ENCODE assay signal across 26 cellular contexts in the genomic region with DNA sequence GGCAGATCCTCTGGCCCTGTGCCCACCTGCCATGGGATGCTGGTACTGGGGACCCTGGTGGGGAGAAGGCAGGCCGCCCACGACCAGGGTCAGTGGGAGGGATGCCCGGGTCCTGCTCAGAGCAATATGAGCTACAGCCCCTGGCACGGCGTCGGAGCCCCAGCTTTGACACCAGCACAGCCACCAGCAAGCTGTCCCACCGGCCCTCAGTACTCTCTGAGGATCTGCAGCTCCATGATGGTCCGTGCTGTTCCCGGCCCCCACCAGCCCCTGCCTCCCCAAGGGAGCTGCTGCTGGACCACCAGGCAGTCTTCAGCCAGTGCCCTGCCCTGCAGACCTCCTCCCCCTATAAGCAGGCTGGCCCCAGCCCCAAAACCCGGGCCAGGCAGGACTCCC. TPM values are rescaled to one million over a fixed set of nuclear protein-coding genes. Genes with fewer than 3 reads are reported as not detected.
DNase-seq lines count a peak whose midpoint lies in the region; ATAC-seq and TF ChIP-seq lines count a peak whose summit lies in the region.
"Had no signal": no experiment of that assay in that cellular context is flagged by ENCODE, and none has a peak within 500 bp of the region (broad histone marks: within the 10 kb centered on the region; RNA-seq: fewer than 3 reads in every experiment).

No MANE protein-coding gene starts in this region.

- no peak overlapping the region for H3K4ac ChIP-seq in neuronal stem cell (ENCODE audit: low read length)

- WGBS in neuronal stem cell (ENCODE audit: extremely low coverage in 2 of 2, insufficient read length in 2 of 2, insufficient replicate concordance in 1 of 2), 2 donors = no CpG with 5 or more reads among the region's 10 CpGs
- WGBS in tibial nerve, 2 donors = 80 to 93% methylated on average over 3 to 6 of the region's 10 CpGs

- intact Hi-C loops in activated CD4-positive, alpha-beta T cell treated with anti-CD3 and anti-CD28 coated beads, Interleukin-2, amount 10 ng/mL, durations not matched to agents 24 days and 14 days (cut with micrococcal nuclease) = loop anchor here (5.0 kb wide), 1 partner anchor 53 kb away; no protein-coding TSS in a partner anchor
- intact Hi-C loops in activated T-helper 1 cell treated with anti-CD3 and anti-CD28 coated beads, Interleukin-12 subunit alpha, Interleukin-12 subunit beta, Interleukin-2, Interleukin-4 antibody, amounts not matched to agents 30 ng/mL and 10 ng/mL and 1 ng/mL, durations not matched to agents 14 hours and 24 hours and 36 hours (cut with micrococcal nuclease) = no loop called here

- H3K27me3 ChIP-seq in neuronal stem cell (ENCODE audit: control insufficient read depth in 3 of 3, insufficient read depth in 3 of 3, low read depth in 1 of 3, low read length in 3 of 3) = peaks cover 0 to 76% (median 28%) of the 10 kb centered on the region in 3 experiments
- H3K27me3 ChIP-seq in tibial nerve = no peaks in the 10 kb centered on the region
- H3K27me3 ChIP-seq: BE2C had no signal

- no peak for TF ChIP-seq POLR2A in tibial nerve (IDR thresholded peaks at IDR 0.05)

- H3K14ac ChIP-seq in neuronal stem cell (ENCODE audit: low read length) = no peak overlapping the region

- H3K23ac ChIP-seq in neuronal stem cell (ENCODE audit: low read depth, low read length, poor library complexity) = no peak overlapping the region

- no peak overlapping the region for H2BK15ac ChIP-seq in neuronal stem cell (ENCODE audit: low read length)

- H3K4me1 ChIP-seq in neuronal stem cell (ENCODE audit: control insufficient read depth in 2 of 2, insufficient read depth in 1 of 2, low read depth in 1 of 2, low read length in 2 of 2) (peaks cover 3 to 6% of the 10 kb centered on the region in 2 donors), tibial nerve (peaks cover 0 to 14% (median 4%) of the 10 kb centered on the region in 4 donors)

- no peak overlapping the region for H4K8ac ChIP-seq in neuronal stem cell (ENCODE audit: low read depth, low read length)

- H2BK12ac ChIP-seq in neuronal stem cell (ENCODE audit: low read length) = no peak overlapping the region

- no peaks in the 10 kb centered on the region for H3K36me3 Mint-ChIP-seq in activated CD4-positive, alpha-beta T cell treated with anti-CD3 and anti-CD28 coated beads, Interleukin-2, amount 10 ng/mL, durations not matched to agents 24 days and 14 days (ENCODE audit: low read depth)
- H3K36me3 Mint-ChIP-seq in activated T-helper 1 cell treated with anti-CD3 and anti-CD28 coated beads, Interleukin-12 subunit alpha, Interleukin-12 subunit beta, Interleukin-2, Interleukin-4 antibody, amounts not matched to agents 30 ng/mL and 10 ng/mL and 1 ng/mL, durations not matched to agents 14 hours and 24 hours and 36 hours (ENCODE audit: low read depth) = no peaks in the 10 kb centered on the region
- H3K36me3 Mint-ChIP-seq: CD4-positive, alpha-beta memory T cell had no signal

- H3K27ac ChIP-seq in neuronal stem cell (replicated peaks; ENCODE audit: low read length) (no peak overlapping the region), tibial nerve (no peak overlapping the region)

- no peak overlapping the region for H2AFZ ChIP-seq in neuronal stem cell (ENCODE audit: low read length)

- no peak for DNase-seq in activated CD4-positive, alpha-beta T cell treated with anti-CD3 and anti-CD28 coated beads, Interleukin-2, amount 10 ng/mL, durations not matched to agents 24 days and 14 days
- DNase-seq in activated CD4-positive, alpha-beta T cell treated with anti-CD3 and anti-CD28 coated beads for 4 hours = no peak
- DNase-seq in activated T-helper 1 cell treated with anti-CD3 and anti-CD28 coated beads, Interleukin-12 subunit alpha, Interleukin-12 subunit beta, Interleukin-2, Interleukin-4 antibody, amounts not matched to agents 30 ng/mL and 10 ng/mL and 1 ng/mL, durations not matched to agents 14 hours and 24 hours and 36 hours (ENCODE audit: low spot score) = no peak
- peak; percentile 43 for DNase-seq in islet precursor cell
- DNase-seq in neuronal stem cell (ENCODE audit: low spot score) = no peak
- DNase-seq in AML-193 (lab: John Stamatoyannopoulos, UW) = no peak
- no peak for DNase-seq in tibial nerve (ENCODE audit: low spot score in 2 of 2)
- DNase-seq: 8988T; BE2C; Calu3; CD4-positive, alpha-beta memory T cell; DMS53; EL; GOT3; KG1; NCI-H1105 treated with DMSO at 0.1 percent for 48 hours; NCI-H1694 treated with DMSO at 0.1 percent for 48 hours; NCI-H2227 treated with DMSO at 0.1 percent for 48 hours; NCI-H510A treated with DMSO at 0.1 percent for 48 hours; NCI-H774; OCI-M1; SHP77 had no signal

- TF ChIP-seq EP300 in tibial nerve (IDR thresholded peaks at IDR 0.05) = no peak

- H3K9me3 Mint-ChIP-seq in activated CD4-positive, alpha-beta T cell treated with anti-CD3 and anti-CD28 coated beads, Interleukin-2, amount 10 ng/mL, durations not matched to agents 24 days and 14 days = no peaks in the 10 kb centered on the region
- H3K9me3 Mint-ChIP-seq in activated T-helper 1 cell treated with anti-CD3 and anti-CD28 coated beads, Interleukin-12 subunit alpha, Interleukin-12 subunit beta, Interleukin-2, Interleukin-4 antibody, amounts not matched to agents 30 ng/mL and 10 ng/mL and 1 ng/mL, durations not matched to agents 14 hours and 24 hours and 36 hours = no peaks in the 10 kb centered on the region
- H3K9me3 Mint-ChIP-seq: CD4-positive, alpha-beta memory T cell had no signal

- ATAC-seq in HG03025 (IDR thresholded peaks at IDR 0.05; ENCODE audit: low FRiP score, unreplicated experiment) = no peak
- ATAC-seq: GM12878 had no signal

- peak overlapping the region; percentile 26 for H3K4me3 Mint-ChIP-seq in activated CD4-positive, alpha-beta T cell treated with anti-CD3 and anti-CD28 coated beads, Interleukin-2, amount 10 ng/mL, durations not matched to agents 24 days and 14 days
- peak overlapping the region; percentile 30 for H3K4me3 Mint-ChIP-seq in activated T-helper 1 cell treated with anti-CD3 and anti-CD28 coated beads, Interleukin-12 subunit alpha, Interleukin-12 subunit beta, Interleukin-2, Interleukin-4 antibody, amounts not matched to agents 30 ng/mL and 10 ng/mL and 1 ng/mL, durations not matched to agents 14 hours and 24 hours and 36 hours

- H3K36me3 ChIP-seq in neuronal stem cell (replicated peaks in 1 of 2; ENCODE audit: control insufficient read depth in 2 of 2, insufficient read depth in 2 of 2, low read length in 2 of 2) = no peaks in the 10 kb centered on the region
- no peaks in the 10 kb centered on the region for H3K36me3 ChIP-seq in tibial nerve
- H3K36me3 ChIP-seq: BE2C had no signal

- H3K9ac ChIP-seq in neuronal stem cell (ENCODE audit: low read depth, low read length, poor library complexity) = peak overlapping the region; percentile 13

- no peak overlapping the region for H3K27ac Mint-ChIP-seq in activated CD4-positive, alpha-beta T cell treated with anti-CD3 and anti-CD28 coated beads, Interleukin-2, amount 10 ng/mL, durations not matched to agents 24 days and 14 days
- no peak overlapping the region for H3K27ac Mint-ChIP-seq in activated T-helper 1 cell treated with anti-CD3 and anti-CD28 coated beads, Interleukin-12 subunit alpha, Interleukin-12 subunit beta, Interleukin-2, Interleukin-4 antibody, amounts not matched to agents 30 ng/mL and 10 ng/mL and 1 ng/mL, durations not matched to agents 14 hours and 24 hours and 36 hours

- H2BK120ac ChIP-seq in neuronal stem cell (ENCODE audit: low read depth, low read length) = peak overlapping the region; percentile 38

- TF ChIP-seq CTCF in tibial nerve (IDR thresholded peaks at IDR 0.05) = no peak

- peak overlapping the region; percentile 48 for H2AK5ac ChIP-seq in neuronal stem cell (ENCODE audit: low read depth, low read length)

- no peaks in the 10 kb centered on the region for H3K79me1 ChIP-seq in neuronal stem cell (ENCODE audit: low read depth, low read length)

- H4K91ac ChIP-seq in neuronal stem cell (ENCODE audit: low read depth, low read length, poor library complexity) = no peak overlapping the region

- peaks cover 8% of the 10 kb centered on the region for H3K4me1 Mint-ChIP-seq in activated CD4-positive, alpha-beta T cell treated with anti-CD3 and anti-CD28 coated beads, Interleukin-2, amount 10 ng/mL, durations not matched to agents 24 days and 14 days
- peaks cover 11% of the 10 kb centered on the region for H3K4me1 Mint-ChIP-seq in activated T-helper 1 cell treated with anti-CD3 and anti-CD28 coated beads, Interleukin-12 subunit alpha, Interleukin-12 subunit beta, Interleukin-2, Interleukin-4 antibody, amounts not matched to agents 30 ng/mL and 10 ng/mL and 1 ng/mL, durations not matched to agents 14 hours and 24 hours and 36 hours (ENCODE audit: low read depth)

- H3K4me2 ChIP-seq in neuronal stem cell (ENCODE audit: insufficient read depth, low read length, poor library complexity, severe bottlenecking) = no peak overlapping the region

- H3K4me3 ChIP-seq in neuronal stem cell (ENCODE audit: low read length in 2 of 2) = no peak overlapping the region
- no peak overlapping the region for H3K4me3 ChIP-seq in tibial nerve
- H3K4me3 ChIP-seq: GM12878 had no signal

- H3K9me3 ChIP-seq in neuronal stem cell (replicated peaks in 1 of 2; ENCODE audit: control insufficient read depth in 2 of 2, insufficient read depth in 1 of 2, low read depth in 1 of 2, low read length in 2 of 2) = no peaks in the 10 kb centered on the region
- no peaks in the 10 kb centered on the region for H3K9me3 ChIP-seq in tibial nerve
- H3K9me3 ChIP-seq: BE2C had no signal

- H2BK5ac ChIP-seq in neuronal stem cell (ENCODE audit: low read length) = no peak overlapping the region

- peaks cover 11% of the 10 kb centered on the region for H3K27me3 Mint-ChIP-seq in activated CD4-positive, alpha-beta T cell treated with anti-CD3 and anti-CD28 coated beads, Interleukin-2, amount 10 ng/mL, durations not matched to agents 24 days and 14 days
- H3K27me3 Mint-ChIP-seq in activated T-helper 1 cell treated with anti-CD3 and anti-CD28 coated beads, Interleukin-12 subunit alpha, Interleukin-12 subunit beta, Interleukin-2, Interleukin-4 antibody, amounts not matched to agents 30 ng/mL and 10 ng/mL and 1 ng/mL, durations not matched to agents 14 hours and 24 hours and 36 hours (ENCODE audit: insufficient read depth) = peaks cover 12% of the 10 kb centered on the region
- H3K27me3 Mint-ChIP-seq: CD4-positive, alpha-beta memory T cell had no signal

- no peak overlapping the region for H3K18ac ChIP-seq in neuronal stem cell (ENCODE audit: low read length)

RNA-seq across cellular contexts. Expression of a gene that starts 11.5 kb away (rescaled TPM):
- 0.02 and 0.05 TPM in 2 replicates for total RNA-seq in activated CD4-positive, alpha-beta T cell treated with anti-CD3 and anti-CD28 coated beads, Interleukin-2, amount 10 ng/mL, durations not matched to agents 24 days and 14 days
- total RNA-seq in activated T-helper 1 cell treated with anti-CD3 and anti-CD28 coated beads, Interleukin-12 subunit alpha, Interleukin-12 subunit beta, Interleukin-2, Interleukin-4 antibody, amounts not matched to agents 30 ng/mL and 10 ng/mL and 1 ng/mL, durations not matched to agents 14 hours and 24 hours and 36 hours = 0.02 and 0.54 TPM in 2 replicates
- 0.18 TPM for polyA plus RNA-seq in neuronal stem cell (2013, experiment 1 of 2)
- 0.25 TPM for polyA plus RNA-seq in neuronal stem cell (2013, experiment 2 of 2)
- total RNA-seq in tibial nerve = under 1 TPM; under 0.01 to 0.22 (median 0.10) TPM
- total RNA-seq: GM12878 had no signal

RNA-seq across cellular contexts. Expression of a gene that starts 13.0 kb away (rescaled TPM):
- 50.4 and 52.9 TPM in 2 replicates for total RNA-seq in activated CD4-positive, alpha-beta T cell treated with anti-CD3 and anti-CD28 coated beads, Interleukin-2, amount 10 ng/mL, durations not matched to agents 24 days and 14 days
- total RNA-seq in activated T-helper 1 cell treated with anti-CD3 and anti-CD28 coated beads, Interleukin-12 subunit alpha, Interleukin-12 subunit beta, Interleukin-2, Interleukin-4 antibody, amounts not matched to agents 30 ng/mL and 10 ng/mL and 1 ng/mL, durations not matched to agents 14 hours and 24 hours and 36 hours = 48.4 and 52.1 TPM in 2 replicates
- polyA plus RNA-seq in neuronal stem cell (2013, experiment 1 of 2) = 81.2 TPM
- 77.0 TPM for polyA plus RNA-seq in neuronal stem cell (2013, experiment 2 of 2)
- total RNA-seq in tibial nerve = 1 to 10 TPM; 3.3 to 7.1 (median 4.2) TPM

RNA-seq across cellular contexts. Expression of a gene that starts 18.6 kb away (rescaled TPM):
- total RNA-seq in activated CD4-positive, alpha-beta T cell treated with anti-CD3 and anti-CD28 coated beads, Interleukin-2, amount 10 ng/mL, durations not matched to agents 24 days and 14 days = not detected in 2 replicates
- not detected in 2 replicates for total RNA-seq in activated T-helper 1 cell treated with anti-CD3 and anti-CD28 coated beads, Interleukin-12 subunit alpha, Interleukin-12 subunit beta, Interleukin-2, Interleukin-4 antibody, amounts not matched to agents 30 ng/mL and 10 ng/mL and 1 ng/mL, durations not matched to agents 14 hours and 24 hours and 36 hours
- polyA plus RNA-seq in neuronal stem cell (2013, experiment 1 of 2) = not detected
- polyA plus RNA-seq in neuronal stem cell (2013, experiment 2 of 2) = not detected
- not detected for total RNA-seq in tibial nerve
- total RNA-seq: Calu3; CD4-positive, alpha-beta memory T cell; GM12878; HepG2 had no signal
- polyA plus RNA-seq: AG04450; CD4-positive, alpha-beta memory T cell; GM12878; HepG2 had no signal

RNA-seq across cellular contexts. Expression of a gene that starts 28.7 kb away (rescaled TPM):
- total RNA-seq in activated CD4-positive, alpha-beta T cell treated with anti-CD3 and anti-CD28 coated beads, Interleukin-2, amount 10 ng/mL, durations not matched to agents 24 days and 14 days = 0.21 and 0.54 TPM in 2 replicates
- total RNA-seq in activated T-helper 1 cell treated with anti-CD3 and anti-CD28 coated beads, Interleukin-12 subunit alpha, Interleukin-12 subunit beta, Interleukin-2, Interleukin-4 antibody, amounts not matched to agents 30 ng/mL and 10 ng/mL and 1 ng/mL, durations not matched to agents 14 hours and 24 hours and 36 hours = 0.21 and 0.24 TPM in 2 replicates
- polyA plus RNA-seq in neuronal stem cell (2013, experiment 1 of 2) = 0.13 TPM
- 0.08 TPM for polyA plus RNA-seq in neuronal stem cell (2013, experiment 2 of 2)
- total RNA-seq in tibial nerve = 10 to 100 TPM; 19.3 to 22.8 (median 21.2) TPM

RNA-seq across cellular contexts. Expression of a gene that starts 36.1 kb away (rescaled TPM):
- 66.6 and 70.7 TPM in 2 replicates for total RNA-seq in activated CD4-positive, alpha-beta T cell treated with anti-CD3 and anti-CD28 coated beads, Interleukin-2, amount 10 ng/mL, durations not matched to agents 24 days and 14 days
- 59.6 and 65.2 TPM in 2 replicates for total RNA-seq in activated T-helper 1 cell treated with anti-CD3 and anti-CD28 coated beads, Interleukin-12 subunit alpha, Interleukin-12 subunit beta, Interleukin-2, Interleukin-4 antibody, amounts not matched to agents 30 ng/mL and 10 ng/mL and 1 ng/mL, durations not matched to agents 14 hours and 24 hours and 36 hours
- 22.3 TPM for polyA plus RNA-seq in neuronal stem cell (2013, experiment 1 of 2)
- polyA plus RNA-seq in neuronal stem cell (2013, experiment 2 of 2) = 23.4 TPM
- 10 to 100 TPM; 62.8 to 88.6 (median 76.7) TPM for total RNA-seq in tibial nerve
